Comparison of ENCODE assay signal across 8 cellular contexts in genomic region chr1:150514913-150515327, GRCh38. TPM values are rescaled to one million over a fixed set of nuclear protein-coding genes. Genes with fewer than 3 reads are reported as not detected.
A peak's percentile ranks its signal among the peaks of the same experiment; 100 is the strongest.
DNase-seq lines count a peak whose midpoint lies in the region; ATAC-seq and TF ChIP-seq lines count a peak whose summit lies in the region.

No MANE protein-coding gene starts in this region.

- intact Hi-C loops in IMR-90 (cut with micrococcal nuclease) (loop anchor here (5.0 kb wide), 1 partner anchor 193 kb away; the partner anchor contains the start of gene PRPF3), dorsolateral prefrontal cortex (cut with DNase I) (loop anchor here in 1 of 2 donors (2.0 to 5.0 kb wide), 3 partner anchors 18 to 43 kb away; no protein-coding TSS in a partner anchor)

- H3K27ac Mint-ChIP-seq in naive thymus-derived CD8-positive, alpha-beta T cell: peak overlapping the region in 9 of 10 donors; percentile 51 to 95 (median 87)

- no peaks in the 10 kb centered on the region for H3K27me3 Mint-ChIP-seq in naive thymus-derived CD8-positive, alpha-beta T cell

- peaks cover 7 to 47% of the 10 kb centered on the region in 2 experiments; a peak in 3 of 4 replicates for H3K79me1 ChIP-seq in IMR-90 (ENCODE audit: low read depth in 1 of 2, low read length in 2 of 2)

- in situ Hi-C loops in IMR-90 (cut with MboI; ENCODE audit: low sequenced_read_pairs): no loop called here

- DNase-seq in BJ (ENCODE audit: low read depth) (no peak), IMR-90 (no peak), dorsolateral prefrontal cortex (no peak), anterior cingulate cortex (lab: John Stamatoyannopoulos, UW) (no peak), NCI-H748 treated with DMSO at 0.1 percent for 48 hours (lab: John Stamatoyannopoulos, UW) (no peak), NCI-H128 (lab: John Stamatoyannopoulos, UW; ENCODE audit: unreplicated experiment) (no peak)
- DNase-seq in naive thymus-derived CD8-positive, alpha-beta T cell: no peak

- no peaks in the 10 kb centered on the region for H3K9me3 ChIP-seq in IMR-90 (ENCODE audit: control insufficient read depth, insufficient read depth, low read length)

- peaks cover 6% of the 10 kb centered on the region for H3K4me1 ChIP-seq in IMR-90 (ENCODE audit: control insufficient read depth, insufficient read depth, low read length)

- peak overlapping the region; percentile 98 for H3K23ac ChIP-seq in IMR-90 (ENCODE audit: low read depth, low read length)

- no peaks in the 10 kb centered on the region for H3K9me3 Mint-ChIP-seq in naive thymus-derived CD8-positive, alpha-beta T cell

- H3K4me1 Mint-ChIP-seq in naive thymus-derived CD8-positive, alpha-beta T cell: peaks cover 12 to 24% (median 19%) of the 10 kb centered on the region in 4 donors

- peak overlapping the region; percentile 72 for H2BK5ac ChIP-seq in IMR-90 (ENCODE audit: low read depth, low read length, poor library complexity, severe bottlenecking)

- peak overlapping the region; percentile 3 for H4K5ac ChIP-seq in IMR-90 (ENCODE audit: low read depth, low read length)

- H3K9ac ChIP-seq in IMR-90 (ENCODE audit: low read depth, low read length): peak overlapping the region; percentile 30

- peak overlapping the region; percentile 30 for H2AK5ac ChIP-seq in IMR-90 (ENCODE audit: low read depth, low read length)

- dilution Hi-C loops in IMR-90 (cut with HindIII; ENCODE audit: low sequenced_read_pairs, unreplicated experiment): no loop called here

- H2BK120ac ChIP-seq in IMR-90 (ENCODE audit: low read depth, low read length): peak overlapping the region; percentile 83

- H4K8ac ChIP-seq in IMR-90 (ENCODE audit: low read depth in 2 of 2, low read length in 2 of 2): peak overlapping the region; percentile 67 to 92

- peak overlapping the region; percentile 67; the same call in 1 of the 2 replicates for H3K56ac ChIP-seq in IMR-90 (ENCODE audit: extremely low read depth, insufficient read depth, low read length)

- H3K9me1 ChIP-seq in IMR-90 (ENCODE audit: insufficient read depth, low read length): peaks cover 19% of the 10 kb centered on the region

- peaks cover 5% of the 10 kb centered on the region for H3K36me3 ChIP-seq in BJ (ENCODE audit: control insufficient read depth, insufficient read depth, low read length)
- peaks cover 27% of the 10 kb centered on the region for H3K36me3 ChIP-seq in IMR-90 (ENCODE audit: control insufficient read depth, insufficient read depth, low read length)

- H3K4me3 Mint-ChIP-seq in naive thymus-derived CD8-positive, alpha-beta T cell: peak overlapping the region; percentile 89 to 94 (median 93)

- H3K27me3 ChIP-seq in BJ (ENCODE audit: control insufficient read depth, insufficient read depth, low read length) (no peaks in the 10 kb centered on the region), IMR-90 (ENCODE audit: control insufficient read depth, insufficient read depth, low read length) (no peaks in the 10 kb centered on the region), dorsolateral prefrontal cortex (no peaks in the 10 kb centered on the region)

- H4K20me1 ChIP-seq in IMR-90 (ENCODE audit: insufficient read depth, low read length): no peaks in the 10 kb centered on the region

- peak overlapping the region; percentile 61 for H2BK20ac ChIP-seq in IMR-90 (ENCODE audit: low read depth, low read length)

- no peak for TF ChIP-seq CTCF in BJ (IDR thresholded peaks at IDR 0.05; ENCODE audit: insufficient read depth, low read depth, low read length)
- TF ChIP-seq CTCF in IMR-90 (conservative IDR thresholded peaks at IDR 0.05; ENCODE audit: low read depth, low read length): no peak
- no peak for TF ChIP-seq CTCF in dorsolateral prefrontal cortex (IDR thresholded peaks at IDR 0.05 in 54 of 56, conservative IDR thresholded peaks at IDR 0.05 in 2 of 56; ENCODE audit: low read depth in 1 of 56, partially characterized antibody in 56 of 56)

- CTCF ChIA-PET in BJ (lab: Yijun Ruan, JAX): interaction anchor here (0.6 to 4.9 kb wide), 6 partner anchors 16 to 737 kb away, joined by 3 to 37 read pairs (median 3); partner anchors contain the start of gene TARS2
- CTCF ChIA-PET in IMR-90 (lab: Yijun Ruan, JAX): interaction anchor here (2.5 to 3.0 kb wide), 2 partner anchors 17 to 22 kb away, joined by 12 to 13 read pairs; no protein-coding TSS in a partner anchor

- POLR2A ChIA-PET in BJ (lab: Charles Lee) (interaction anchor here (0.6 to 1.1 kb wide), 2 partner anchors 10 to 18 kb away, joined by 4 read pairs; no protein-coding TSS in a partner anchor), IMR-90 (lab: Charles Lee; ENCODE audit: unreplicated experiment) (no interaction called here)
- POLR2A ChIA-PET in naive thymus-derived CD8-positive, alpha-beta T cell (lab: Charles Lee): interaction anchor here (0.8 to 2.4 kb wide), 8 partner anchors 11 to 298 kb away, joined by 3 to 13 read pairs (median 6); partner anchors contain the start of genes ENSA, MCL1, RPRD2 and TARS2

- H3K27ac ChIP-seq in IMR-90 (ENCODE audit: insufficient read depth, low read length) (peak overlapping the region; percentile 35), dorsolateral prefrontal cortex (peak overlapping the region in 57 of 59 donors; percentile 31 to 95 (median 86))

- no TSS peak for BruUV-seq in IMR-90 (replicated peaks; lab: Mats Ljungman, UMichigan)

- no peak for TF ChIP-seq RAD21 in IMR-90 (IDR thresholded peaks at IDR 0.05; ENCODE audit: low read length)

- H3K18ac ChIP-seq in IMR-90 (ENCODE audit: low read depth, low read length): peak overlapping the region; percentile 8; the same call in 1 of the 2 replicates

- 39% methylated on average over 15 of the region's 21 CpGs; no CpG with 5 or more reads in 1 of the 2 experiments for WGBS in IMR-90 (ENCODE audit: extremely low coverage in 2 of 2, insufficient read length in 1 of 2), 2 experiments

- ATAC-seq in IMR-90 (ENCODE audit: low read depth) (no peak), HG02852 (IDR thresholded peaks at IDR 0.05; ENCODE audit: unreplicated experiment) (no peak)
- ATAC-seq in naive thymus-derived CD8-positive, alpha-beta T cell: no peak

- H3K4ac ChIP-seq in IMR-90 (ENCODE audit: low read depth, low read length): peak overlapping the region; percentile 89

- no peak for TF ChIP-seq POLR2A in IMR-90 (IDR thresholded peaks at IDR 0.05; ENCODE audit: low read depth, low read length)

- H3K14ac ChIP-seq in IMR-90 (replicated peaks; ENCODE audit: low read depth, low read length): peak overlapping the region; percentile 95

- peak overlapping the region; percentile 35 for H4K91ac ChIP-seq in IMR-90 (ENCODE audit: insufficient read depth, low read depth, low read length)

- H3K36me3 Mint-ChIP-seq in naive thymus-derived CD8-positive, alpha-beta T cell: peaks cover 0 to 2% (median 0%) of the 10 kb centered on the region in 3 donors

- H2BK15ac ChIP-seq in IMR-90 (ENCODE audit: low read depth, low read length): peak overlapping the region; percentile 23; the same call in 1 of the 3 replicates

- H3K4me3 ChIP-seq in BJ (ENCODE audit: low read depth, low read length) (peak overlapping the region; percentile 61), IMR-90 (ENCODE audit: insufficient read depth, low read depth, low read length) (peak overlapping the region; percentile 41), dorsolateral prefrontal cortex (peak overlapping the region; percentile 59 to 91 (median 76))

- H3K4me2 ChIP-seq in IMR-90 (ENCODE audit: low read depth, low read length): peak overlapping the region; percentile 70

- H2AFZ ChIP-seq in IMR-90 (replicated peaks; ENCODE audit: low read length, poor library complexity): peak overlapping the region; percentile 98

- H2AK9ac ChIP-seq in IMR-90 (replicated peaks; ENCODE audit: low read depth, low read length, poor library complexity): peak overlapping the region; percentile 83

RNA-seq across cellular contexts. Expression of gene FALEC, which starts 0.6 kb away (rescaled TPM):
- polyA plus RNA-seq in BJ (2011; rRNA removed) (0.17 TPM in 1 of 2 replicates, not detected in the other), IMR-90 (2012; rRNA removed) (0.26 TPM in 1 of 2 replicates, not detected in the other)
- polyA minus RNA-seq in BJ (2011; rRNA and poly(A)+ RNA removed): not detected in 2 replicates
- total RNA-seq in IMR-90 (2012; rRNA removed) (not detected in 2 replicates), dorsolateral prefrontal cortex (1 to 10 TPM in 111 of 120 experiments, under 1 TPM in 1, not detected in 8; 0.99 to 5.8 (median 2.4) TPM)
- polyA plus RNA-seq in IMR-90 (2012; cell fraction: cytosol; rRNA removed): 0.12 TPM in 1 of 2 replicates, not detected in the other
- not detected in 2 replicates for polyA plus RNA-seq in IMR-90 (2012; cell fraction: nucleus; rRNA removed; ENCODE audit: low replicate concordance)
- 1 to 10 TPM in 1 of 2 experiments, not detected in 1; 1.9 TPM for total RNA-seq in naive thymus-derived CD8-positive, alpha-beta T cell
- 1 to 10 TPM in 1 of 3 donors, under 1 TPM in 1, not detected in 1; 0.38 to 1.3 TPM for polyA plus RNA-seq in naive thymus-derived CD8-positive, alpha-beta T cell

RNA-seq across cellular contexts. Expression of gene ECM1, which starts 7.0 kb away (rescaled TPM):
- polyA plus RNA-seq in BJ (2011; rRNA removed): 108 and 204 TPM in 2 replicates
- polyA minus RNA-seq in BJ (2011; rRNA and poly(A)+ RNA removed): 48.5 and 51.1 TPM in 2 replicates
- 17.2 and 20.1 TPM in 2 replicates for total RNA-seq in IMR-90 (2012; rRNA removed)
- polyA plus RNA-seq in IMR-90 (2012; rRNA removed): 230 and 264 TPM in 2 replicates
- 156 and 270 TPM in 2 replicates for polyA plus RNA-seq in IMR-90 (2012; cell fraction: cytosol; rRNA removed)
- polyA plus RNA-seq in IMR-90 (2012; cell fraction: nucleus; rRNA removed; ENCODE audit: low replicate concordance): 174 and 251 TPM in 2 replicates
- total RNA-seq in dorsolateral prefrontal cortex: 10 to 100 TPM in 117 of 120 experiments, 1 to 10 TPM in 3; 6.8 to 31.3 (median 17.2) TPM
- 1 to 10 TPM; 1.5 to 1.6 TPM for total RNA-seq in naive thymus-derived CD8-positive, alpha-beta T cell
- polyA plus RNA-seq in naive thymus-derived CD8-positive, alpha-beta T cell: under 1 TPM in 1 of 3 donors, not detected in 2; 0.17 TPM

RNA-seq across cellular contexts. Expression of gene TARS2, which starts 27.7 kb away (rescaled TPM):
- 12.6 and 17.7 TPM in 2 replicates for polyA plus RNA-seq in BJ (2011; rRNA removed)
- 11.8 and 16.4 TPM in 2 replicates for polyA minus RNA-seq in BJ (2011; rRNA and poly(A)+ RNA removed)
- total RNA-seq in IMR-90 (2012; rRNA removed): 10.9 and 12.2 TPM in 2 replicates
- polyA plus RNA-seq in IMR-90 (2012; rRNA removed): 20.4 and 21.8 TPM in 2 replicates
- polyA plus RNA-seq in IMR-90 (2012; cell fraction: cytosol; rRNA removed): 16.2 and 18.1 TPM in 2 replicates
- polyA plus RNA-seq in IMR-90 (2012; cell fraction: nucleus; rRNA removed; ENCODE audit: low replicate concordance): 16.1 and 19.7 TPM in 2 replicates
- 10 to 100 TPM; 30.3 to 63.1 (median 45.8) TPM for total RNA-seq in dorsolateral prefrontal cortex
- 10 to 100 TPM; 34.8 to 41.8 TPM for total RNA-seq in naive thymus-derived CD8-positive, alpha-beta T cell
- polyA plus RNA-seq in naive thymus-derived CD8-positive, alpha-beta T cell: 10 to 100 TPM; 23.9 to 37.2 (median 30.6) TPM

RNA-seq across cellular contexts. Expression of gene ADAMTSL4, which starts 34.3 kb away (rescaled TPM):
- 6.1 and 8.6 TPM in 2 replicates for polyA plus RNA-seq in BJ (2011; rRNA removed)
- 3.8 and 5.9 TPM in 2 replicates for polyA minus RNA-seq in BJ (2011; rRNA and poly(A)+ RNA removed)
- total RNA-seq in IMR-90 (2012; rRNA removed): 0.54 and 0.56 TPM in 2 replicates
- polyA plus RNA-seq in IMR-90 (2012; rRNA removed): 11.3 and 12.2 TPM in 2 replicates
- polyA plus RNA-seq in IMR-90 (2012; cell fraction: cytosol; rRNA removed): 7.9 and 11.9 TPM in 2 replicates
- polyA plus RNA-seq in IMR-90 (2012; cell fraction: nucleus; rRNA removed; ENCODE audit: low replicate concordance): 44.4 and 63.5 TPM in 2 replicates
- total RNA-seq in dorsolateral prefrontal cortex: 1 to 10 TPM in 102 of 120 experiments, under 1 TPM in 18; 0.25 to 8.0 (median 1.9) TPM
- total RNA-seq in naive thymus-derived CD8-positive, alpha-beta T cell: under 1 TPM; 0.16 to 0.29 TPM
- polyA plus RNA-seq in naive thymus-derived CD8-positive, alpha-beta T cell: under 1 TPM in 1 of 3 donors, not detected in 2; 0.32 TPM
